In the genomic region with DNA sequence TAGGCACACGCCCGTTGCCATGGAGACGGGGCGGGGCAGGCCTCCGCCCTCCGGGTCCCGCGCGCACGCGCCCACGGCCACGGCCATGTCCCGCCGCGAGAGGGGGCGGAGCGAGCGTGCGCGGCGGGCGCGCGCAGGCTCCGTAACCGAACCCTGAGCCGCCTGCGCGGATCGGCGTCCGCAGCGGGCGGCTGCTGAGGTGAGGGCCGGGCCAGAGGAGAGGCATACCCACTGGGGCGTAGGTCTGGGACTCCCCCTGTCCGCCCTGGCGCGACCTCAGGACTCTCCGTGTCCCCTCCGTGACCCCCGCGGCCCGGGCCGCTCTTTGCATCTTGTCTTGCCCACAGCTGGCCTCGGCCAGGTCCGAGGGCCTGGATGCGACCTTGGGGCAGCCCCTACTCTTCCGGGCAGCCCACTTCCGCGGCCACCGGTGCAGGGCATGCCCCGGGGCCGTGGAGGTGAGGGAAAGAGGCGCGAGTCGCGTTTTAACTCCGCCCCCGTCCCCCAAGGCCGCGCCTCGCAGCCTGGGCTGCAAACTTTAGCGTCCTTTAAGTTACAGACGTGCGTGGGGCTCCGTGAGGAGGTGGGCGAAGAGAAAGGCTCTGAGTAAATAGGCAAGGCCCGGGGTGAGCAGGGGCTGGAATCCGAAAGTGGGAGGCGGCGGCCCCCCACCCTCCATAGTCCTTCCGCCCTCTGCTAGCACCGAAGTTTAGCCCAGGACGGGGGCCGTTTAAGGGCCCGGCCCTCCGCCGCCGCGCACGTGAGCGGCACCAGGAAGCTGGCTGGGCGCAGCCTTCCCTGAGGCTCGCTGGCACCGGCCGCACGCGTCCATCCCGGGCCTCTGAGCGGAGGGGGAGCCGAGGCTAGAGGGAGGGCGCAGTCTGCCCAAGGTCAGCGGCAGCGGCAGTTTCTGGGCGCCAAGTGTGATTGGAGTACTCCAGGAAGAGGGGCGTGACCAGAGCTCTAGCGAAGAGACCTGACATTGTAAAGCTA, we compare ENCODE assay signal across 8 cellular contexts. TPM values are rescaled to one million over a fixed set of nuclear protein-coding genes. Genes with fewer than 3 reads are reported as not detected.
DNase-seq lines count a peak whose midpoint lies in the region; FAIRE-seq and TF ChIP-seq lines count a peak whose summit lies in the region.

A gene with protein sequence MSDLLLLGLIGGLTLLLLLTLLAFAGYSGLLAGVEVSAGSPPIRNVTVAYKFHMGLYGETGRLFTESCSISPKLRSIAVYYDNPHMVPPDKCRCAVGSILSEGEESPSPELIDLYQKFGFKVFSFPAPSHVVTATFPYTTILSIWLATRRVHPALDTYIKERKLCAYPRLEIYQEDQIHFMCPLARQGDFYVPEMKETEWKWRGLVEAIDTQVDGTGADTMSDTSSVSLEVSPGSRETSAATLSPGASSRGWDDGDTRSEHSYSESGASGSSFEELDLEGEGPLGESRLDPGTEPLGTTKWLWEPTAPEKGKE (plus strand): TSS at position 163 of the 993 bp plus-strand sequence. CDS start 3,053 bp downstream, outside the sequence.

- DNase-seq in GM12864 (ENCODE audit: low read depth) (peak; percentile 61), HEK293T (ENCODE audit: extremely low spot score) (peak; percentile 96), NAMALWA (ENCODE audit: low spot score) (peak; percentile 84), T-helper 2 cell (peak; percentile 87 to 96 (median 94)), amygdala (lab: John Stamatoyannopoulos, UW) (peak in 53 of 56 donors; percentile 16 to 89 (median 68)), right atrium auricular region (ENCODE audit: low spot score) (peak; percentile 85), pulmonary artery endothelial cell (ENCODE audit: low read depth, low spot score) (no peak), urothelium cell line (ENCODE audit: low spot score) (peak; percentile 96)

- H3K4me3 ChIP-seq in GM12864 (ENCODE audit: low read depth, low read length) (peak within 1 kb of the TSS; percentile 94), right atrium auricular region (peak within 1 kb of the TSS; percentile 66 to 78)

- FAIRE-seq in urothelium cell line (lab: Jason Lieb, UNC): peak; percentile 74

- CTCF ChIA-PET in HEK293T (lab: Yijun Ruan, JAX): interaction anchor here (1.0 to 3.5 kb wide), 3 partner anchors 10 to 170 kb away, joined by 6 to 53 read pairs (median 13); a partner anchor contains a TSS

- peaks cover 0 to 53% of the 10 kb centered on the region in 2 donors for H3K4me1 ChIP-seq in right atrium auricular region

- peak within 1 kb of the TSS; percentile 88 to 93 for H3K27ac ChIP-seq in right atrium auricular region

- no peak for TF ChIP-seq CTCF in GM12864 (IDR thresholded peaks at IDR 0.05; ENCODE audit: low read depth, low read length, missing control alignments)
- TF ChIP-seq CTCF in right atrium auricular region (IDR thresholded peaks at IDR 0.05): no peak

- H3K9me3 ChIP-seq in right atrium auricular region: no peaks in the 10 kb centered on the region

- no peaks in the 10 kb centered on the region for H3K27me3 ChIP-seq in right atrium auricular region

- POLR2A ChIA-PET in HEK293T (lab: Yijun Ruan, JAX): interaction anchor here (0.7 to 6.8 kb wide), 7 partner anchors 8 to 171 kb away, joined by 3 to 75 read pairs (median 4); a partner anchor contains a TSS

- peaks cover 15% of the 10 kb centered on the region for H3K36me3 ChIP-seq in right atrium auricular region

TF ChIP-seq in HEK293T, 16 proteins besides CTCF, POLR2A, EP300 and RAD21:
- TF ChIP-seq LEF1 (IDR thresholded peaks at IDR 0.05; ENCODE audit: borderline replicate concordance) (peak; percentile 70), L3MBTL2 (conservative IDR thresholded peaks at IDR 0.05) (peak; percentile 54; the same call in 1 of the 2 replicates), ZNF384 (IDR thresholded peaks at IDR 0.05) (no peak)

RNA-seq across cellular contexts. Expression of the gene that starts here (rescaled TPM):
- total RNA-seq in right atrium auricular region: 10 to 100 TPM; 55.9 to 62.3 TPM
- total RNA-seq in pulmonary artery endothelial cell: 29.4 and 31.5 TPM in 2 replicates
